ENCODE assay signal across 1 cellular context in genomic region chr17:40548491-40548981, GRCh38.
A peak's percentile ranks its signal among the peaks of the same experiment; 100 is the strongest.
TF ChIP-seq lines count a peak whose summit lies in the region.

No MANE protein-coding gene starts in this region.

TF ChIP-seq in HepG2, 621 proteins besides CTCF, POLR2A, EP300 and RAD21 (continues in another document):
- 0 out of 2 replicates have a peak, but pooled peaks have one; percentile 7 for TF ChIP-seq ARHGAP35 (CRISPR knock-in tag; IDR thresholded peaks at IDR 0.05; ENCODE audit: borderline replicate concordance)
- TF ChIP-seq ZNF24 (IDR thresholded peaks at IDR 0.05): no peak
- TF ChIP-seq RCOR2 (CRISPR knock-in tag; IDR thresholded peaks at IDR 0.05): no peak
- TF ChIP-seq SKI (IDR thresholded peaks at IDR 0.05; ENCODE audit: partially characterized antibody): no peak
- TF ChIP-seq TRAFD1 (CRISPR knock-in tag; IDR thresholded peaks at IDR 0.05; ENCODE audit: borderline replicate concordance): no peak
- TF ChIP-seq ZNF292 (CRISPR knock-in tag; IDR thresholded peaks at IDR 0.05; ENCODE audit: borderline replicate concordance, low read depth): no peak
- no peak for TF ChIP-seq ZNF7 (CRISPR knock-in tag; IDR thresholded peaks at IDR 0.05)
- no peak for TF ChIP-seq ZNF350 (CRISPR knock-in tag; IDR thresholded peaks at IDR 0.05; ENCODE audit: borderline replicate concordance, low read depth)
- no peak for TF ChIP-seq ZXDC (CRISPR knock-in tag; IDR thresholded peaks at IDR 0.05)
- TF ChIP-seq ZNF20 (CRISPR knock-in tag; IDR thresholded peaks at IDR 0.05): no peak
- TF ChIP-seq KLF6 (CRISPR knock-in tag; IDR thresholded peaks at IDR 0.05): no peak
- no peak for TF ChIP-seq GFI1 (CRISPR knock-in tag; IDR thresholded peaks at IDR 0.05; ENCODE audit: borderline replicate concordance)
- no peak for TF ChIP-seq SAP130 (CRISPR knock-in tag; IDR thresholded peaks at IDR 0.05; ENCODE audit: low read depth)
- no peak for TF ChIP-seq ZNF816 (CRISPR knock-in tag; IDR thresholded peaks at IDR 0.05; ENCODE audit: borderline replicate concordance)
- TF ChIP-seq CEBPG (CRISPR knock-in tag; IDR thresholded peaks at IDR 0.05): no peak
- no peak for TF ChIP-seq ZNF326 (CRISPR knock-in tag; IDR thresholded peaks at IDR 0.05; ENCODE audit: borderline replicate concordance)
- 0 out of 2 replicates have a peak, but pooled peaks have one; percentile 71 for TF ChIP-seq NR1H2 (CRISPR knock-in tag; IDR thresholded peaks at IDR 0.05; ENCODE audit: borderline replicate concordance, low read depth)
- TF ChIP-seq CENPBD1 (CRISPR knock-in tag; IDR thresholded peaks at IDR 0.05; ENCODE audit: borderline replicate concordance, low read depth): no peak
- no peak for TF ChIP-seq SCMH1 (CRISPR knock-in tag; IDR thresholded peaks at IDR 0.05; ENCODE audit: borderline replicate concordance)
- no peak for TF ChIP-seq ZBTB8A (CRISPR knock-in tag; IDR thresholded peaks at IDR 0.05; ENCODE audit: borderline replicate concordance, low read depth)
- TF ChIP-seq ZNF652 (CRISPR knock-in tag; IDR thresholded peaks at IDR 0.05; ENCODE audit: borderline replicate concordance, low read depth): no peak
- no peak for TF ChIP-seq NPAS2 (CRISPR knock-in tag; IDR thresholded peaks at IDR 0.05; ENCODE audit: borderline replicate concordance)
- TF ChIP-seq POLR2AphosphoS5 (IDR thresholded peaks at IDR 0.05; ENCODE audit: low read depth, low read length): no peak
- TF ChIP-seq, protein P1, sequence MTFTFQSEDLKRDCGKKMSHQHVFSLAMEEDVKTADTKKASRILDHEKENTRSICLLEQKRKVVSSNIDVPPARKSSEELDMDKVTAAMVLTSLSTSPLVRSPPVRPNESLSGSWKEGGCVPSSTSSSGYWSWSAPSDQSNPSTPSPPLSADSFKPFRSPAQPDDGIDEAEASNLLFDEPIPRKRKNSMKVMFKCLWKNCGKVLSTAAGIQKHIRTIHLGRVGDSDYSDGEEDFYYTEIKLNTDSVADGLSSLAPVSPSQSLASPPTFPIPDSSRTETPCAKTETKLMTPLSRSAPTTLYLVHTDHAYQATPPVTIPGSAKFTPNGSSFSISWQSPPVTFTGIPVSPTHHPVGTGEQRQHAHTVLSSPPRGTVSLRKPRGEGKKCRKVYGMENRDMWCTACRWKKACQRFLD (CRISPR knock-in tag; IDR thresholded peaks at IDR 0.05; ENCODE audit: borderline replicate concordance): no peak
- TF ChIP-seq HNF4A (CRISPR knock-in tag; IDR thresholded peaks at IDR 0.05): no peak
- TF ChIP-seq TBP (CRISPR knock-in tag; IDR thresholded peaks at IDR 0.05): no peak
- TF ChIP-seq ZNF749 (CRISPR knock-in tag; IDR thresholded peaks at IDR 0.05; ENCODE audit: borderline replicate concordance): no peak
- TF ChIP-seq, protein P2, sequence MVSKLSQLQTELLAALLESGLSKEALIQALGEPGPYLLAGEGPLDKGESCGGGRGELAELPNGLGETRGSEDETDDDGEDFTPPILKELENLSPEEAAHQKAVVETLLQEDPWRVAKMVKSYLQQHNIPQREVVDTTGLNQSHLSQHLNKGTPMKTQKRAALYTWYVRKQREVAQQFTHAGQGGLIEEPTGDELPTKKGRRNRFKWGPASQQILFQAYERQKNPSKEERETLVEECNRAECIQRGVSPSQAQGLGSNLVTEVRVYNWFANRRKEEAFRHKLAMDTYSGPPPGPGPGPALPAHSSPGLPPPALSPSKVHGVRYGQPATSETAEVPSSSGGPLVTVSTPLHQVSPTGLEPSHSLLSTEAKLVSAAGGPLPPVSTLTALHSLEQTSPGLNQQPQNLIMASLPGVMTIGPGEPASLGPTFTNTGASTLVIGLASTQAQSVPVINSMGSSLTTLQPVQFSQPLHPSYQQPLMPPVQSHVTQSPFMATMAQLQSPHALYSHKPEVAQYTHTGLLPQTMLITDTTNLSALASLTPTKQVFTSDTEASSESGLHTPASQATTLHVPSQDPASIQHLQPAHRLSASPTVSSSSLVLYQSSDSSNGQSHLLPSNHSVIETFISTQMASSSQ (IDR thresholded peaks at IDR 0.05; ENCODE audit: low read depth): no peak
- TF ChIP-seq, protein P2 (CRISPR knock-in tag; IDR thresholded peaks at IDR 0.05; ENCODE audit: borderline replicate concordance): no peak
- TF ChIP-seq IKZF4 (CRISPR knock-in tag; IDR thresholded peaks at IDR 0.05; ENCODE audit: borderline replicate concordance, low read depth, not compliant biosample characterization): peak; percentile 4
- no peak for TF ChIP-seq NRL (CRISPR knock-in tag; IDR thresholded peaks at IDR 0.05; ENCODE audit: borderline replicate concordance)
- TF ChIP-seq, protein P3, sequence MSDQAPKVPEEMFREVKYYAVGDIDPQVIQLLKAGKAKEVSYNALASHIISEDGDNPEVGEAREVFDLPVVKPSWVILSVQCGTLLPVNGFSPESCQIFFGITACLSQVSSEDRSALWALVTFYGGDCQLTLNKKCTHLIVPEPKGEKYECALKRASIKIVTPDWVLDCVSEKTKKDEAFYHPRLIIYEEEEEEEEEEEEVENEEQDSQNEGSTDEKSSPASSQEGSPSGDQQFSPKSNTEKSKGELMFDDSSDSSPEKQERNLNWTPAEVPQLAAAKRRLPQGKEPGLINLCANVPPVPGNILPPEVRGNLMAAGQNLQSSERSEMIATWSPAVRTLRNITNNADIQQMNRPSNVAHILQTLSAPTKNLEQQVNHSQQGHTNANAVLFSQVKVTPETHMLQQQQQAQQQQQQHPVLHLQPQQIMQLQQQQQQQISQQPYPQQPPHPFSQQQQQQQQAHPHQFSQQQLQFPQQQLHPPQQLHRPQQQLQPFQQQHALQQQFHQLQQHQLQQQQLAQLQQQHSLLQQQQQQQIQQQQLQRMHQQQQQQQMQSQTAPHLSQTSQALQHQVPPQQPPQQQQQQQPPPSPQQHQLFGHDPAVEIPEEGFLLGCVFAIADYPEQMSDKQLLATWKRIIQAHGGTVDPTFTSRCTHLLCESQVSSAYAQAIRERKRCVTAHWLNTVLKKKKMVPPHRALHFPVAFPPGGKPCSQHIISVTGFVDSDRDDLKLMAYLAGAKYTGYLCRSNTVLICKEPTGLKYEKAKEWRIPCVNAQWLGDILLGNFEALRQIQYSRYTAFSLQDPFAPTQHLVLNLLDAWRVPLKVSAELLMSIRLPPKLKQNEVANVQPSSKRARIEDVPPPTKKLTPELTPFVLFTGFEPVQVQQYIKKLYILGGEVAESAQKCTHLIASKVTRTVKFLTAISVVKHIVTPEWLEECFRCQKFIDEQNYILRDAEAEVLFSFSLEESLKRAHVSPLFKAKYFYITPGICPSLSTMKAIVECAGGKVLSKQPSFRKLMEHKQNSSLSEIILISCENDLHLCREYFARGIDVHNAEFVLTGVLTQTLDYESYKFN (CRISPR knock-in tag; conservative IDR thresholded peaks at IDR 0.05): no peak
- no peak for TF ChIP-seq MAZ (IDR thresholded peaks at IDR 0.05; ENCODE audit: borderline replicate concordance, low read depth, low read length)
- TF ChIP-seq MAZ (CRISPR knock-in tag; IDR thresholded peaks at IDR 0.05; ENCODE audit: low read depth): no peak
- TF ChIP-seq SNAI1 (CRISPR knock-in tag; IDR thresholded peaks at IDR 0.05; ENCODE audit: borderline replicate concordance): no peak
- no peak for TF ChIP-seq NFKB2 (CRISPR knock-in tag; IDR thresholded peaks at IDR 0.05; ENCODE audit: borderline replicate concordance)
- TF ChIP-seq ZNF878 (CRISPR knock-in tag; IDR thresholded peaks at IDR 0.05): no peak
- 0 out of 2 replicates have a peak, but pooled peaks have one; percentile 0 for TF ChIP-seq HNRNPL (IDR thresholded peaks at IDR 0.05; ENCODE audit: low read depth, low read length)
- TF ChIP-seq MIXL1 (CRISPR knock-in tag; IDR thresholded peaks at IDR 0.05): no peak
- no peak for TF ChIP-seq ZSCAN29 (CRISPR knock-in tag; conservative IDR thresholded peaks at IDR 0.05)
- no peak for TF ChIP-seq TCF7 (IDR thresholded peaks at IDR 0.05; ENCODE audit: low read depth)
- TF ChIP-seq, protein P4, sequence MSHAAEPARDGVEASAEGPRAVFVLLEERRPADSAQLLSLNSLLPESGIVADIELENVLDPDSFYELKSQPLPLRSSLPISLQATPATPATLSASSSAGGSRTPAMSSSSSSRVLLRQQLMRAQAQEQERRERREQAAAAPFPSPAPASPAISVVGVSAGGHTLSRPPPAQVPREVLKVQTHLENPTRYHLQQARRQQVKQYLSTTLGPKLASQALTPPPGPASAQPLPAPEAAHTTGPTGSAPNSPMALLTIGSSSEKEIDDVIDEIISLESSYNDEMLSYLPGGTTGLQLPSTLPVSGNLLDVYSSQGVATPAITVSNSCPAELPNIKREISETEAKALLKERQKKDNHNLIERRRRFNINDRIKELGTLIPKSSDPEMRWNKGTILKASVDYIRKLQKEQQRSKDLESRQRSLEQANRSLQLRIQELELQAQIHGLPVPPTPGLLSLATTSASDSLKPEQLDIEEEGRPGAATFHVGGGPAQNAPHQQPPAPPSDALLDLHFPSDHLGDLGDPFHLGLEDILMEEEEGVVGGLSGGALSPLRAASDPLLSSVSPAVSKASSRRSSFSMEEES (CRISPR knock-in tag; IDR thresholded peaks at IDR 0.05): no peak
- no peak for TF ChIP-seq KDM1A (CRISPR knock-in tag; IDR thresholded peaks at IDR 0.05)
- no peak for TF ChIP-seq POGK (CRISPR knock-in tag; conservative IDR thresholded peaks at IDR 0.05)
- no peak for TF ChIP-seq POGZ (CRISPR knock-in tag; IDR thresholded peaks at IDR 0.05)
- TF ChIP-seq YY1 (IDR thresholded peaks at IDR 0.05; ENCODE audit: insufficient read depth, insufficient replicate concordance, low read depth, low read length): no peak
- no peak for TF ChIP-seq ZIK1 (CRISPR knock-in tag; IDR thresholded peaks at IDR 0.05; ENCODE audit: borderline replicate concordance, low read depth)
- no peak for TF ChIP-seq ZNF883 (CRISPR knock-in tag; IDR thresholded peaks at IDR 0.05; ENCODE audit: not compliant biosample characterization)
- TF ChIP-seq, protein P5, sequence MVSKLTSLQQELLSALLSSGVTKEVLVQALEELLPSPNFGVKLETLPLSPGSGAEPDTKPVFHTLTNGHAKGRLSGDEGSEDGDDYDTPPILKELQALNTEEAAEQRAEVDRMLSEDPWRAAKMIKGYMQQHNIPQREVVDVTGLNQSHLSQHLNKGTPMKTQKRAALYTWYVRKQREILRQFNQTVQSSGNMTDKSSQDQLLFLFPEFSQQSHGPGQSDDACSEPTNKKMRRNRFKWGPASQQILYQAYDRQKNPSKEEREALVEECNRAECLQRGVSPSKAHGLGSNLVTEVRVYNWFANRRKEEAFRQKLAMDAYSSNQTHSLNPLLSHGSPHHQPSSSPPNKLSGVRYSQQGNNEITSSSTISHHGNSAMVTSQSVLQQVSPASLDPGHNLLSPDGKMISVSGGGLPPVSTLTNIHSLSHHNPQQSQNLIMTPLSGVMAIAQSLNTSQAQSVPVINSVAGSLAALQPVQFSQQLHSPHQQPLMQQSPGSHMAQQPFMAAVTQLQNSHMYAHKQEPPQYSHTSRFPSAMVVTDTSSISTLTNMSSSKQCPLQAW (CRISPR knock-in tag; IDR thresholded peaks at IDR 0.05): peak; percentile 57; the same call in 1 of the 2 replicates
